In the genomic region with DNA sequence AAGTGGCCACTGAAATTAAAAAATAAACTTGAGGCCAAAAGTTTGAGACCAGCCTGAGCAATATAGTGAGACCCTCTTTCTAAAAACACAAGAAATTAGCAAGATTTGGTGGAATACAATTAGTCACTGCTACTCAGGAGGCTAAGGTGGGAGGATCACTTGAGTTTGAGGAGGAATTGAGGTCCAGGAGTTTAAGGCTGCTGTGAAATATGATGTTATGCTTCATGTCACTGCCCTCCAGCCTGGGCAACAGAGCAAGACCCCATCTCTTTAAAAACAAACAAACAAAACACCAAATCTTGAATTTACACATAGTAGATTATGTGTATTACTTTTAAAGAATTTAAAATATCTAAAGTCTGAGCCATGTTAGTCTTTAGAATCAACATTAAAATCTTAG, we compare ENCODE assay signal across 30 cellular contexts.
"Had no signal": no experiment of that assay in that cellular context is flagged by ENCODE, and none has a peak within 500 bp of the region (broad histone marks: within the 10 kb centered on the region; RNA-seq: fewer than 3 reads in every experiment).

No MANE protein-coding gene starts in this region.

- H3K27me3 ChIP-seq: esophagus muscularis mucosa, foreskin keratinocyte, gastroesophageal sphincter, heart left ventricle, neural progenitor cell, right atrium auricular region, sigmoid colon, testis, tibial artery had no signal

- H3K27ac Mint-ChIP-seq: immature natural killer cell; mesothelial cell of epicardium; naive B cell; nephron; neural progenitor cell; stimulated activated memory B cell treated with anti-CD40 and anti-IgM and Interleukin-4, amounts not matched to agents 10 μg/mL and 1 μg/mL and 100 μg/mL, for 72 hours had no signal

- DNase-seq: dermis blood vessel endothelial cell; effector memory CD4-positive, alpha-beta T cell; heart left ventricle; hippocampal formation; immature natural killer cell; kidney; mesenchymal stem cell; naive B cell; sigmoid colon; stimulated activated CD4-positive, alpha-beta T cell treated with anti-CD3 and anti-CD28 coated beads, Interleukin-2, amount 100 ng/mL, for 24 hours; stimulated activated CD4-positive, alpha-beta T cell treated with anti-CD3 and anti-CD28 coated beads, Interleukin-4, amount 100 ng/mL, for 4 hours; stimulated activated naive CD8-positive, alpha-beta T cell treated with anti-CD3 and anti-CD28 coated beads, Interleukin-15, Interleukin-2, amounts not matched to agents 100 U/mL and 50 U/mL, for 24 hours; substantia nigra; tibial artery had no signal

- H3K9ac ChIP-seq: neural progenitor cell had no signal

- H3K4me2 ChIP-seq: neural progenitor cell had no signal

- H3K4me3 ChIP-seq: coronary artery, esophagus muscularis mucosa, gastroesophageal sphincter, heart left ventricle, lung, mucosa of descending colon, neural progenitor cell, prostate gland, right atrium auricular region, sigmoid colon, testis, tibial artery had no signal

- H3K36me3 ChIP-seq: esophagus muscularis mucosa, gastroesophageal sphincter, heart left ventricle, neural progenitor cell, prostate gland, right atrium auricular region, sigmoid colon, tibial artery had no signal

- H3K4me1 Mint-ChIP-seq: neural progenitor cell; stimulated activated memory B cell treated with anti-CD40 and anti-IgM and Interleukin-4, amounts not matched to agents 10 μg/mL and 1 μg/mL and 100 μg/mL, for 72 hours had no signal

- H3K4me1 ChIP-seq: esophagus muscularis mucosa, foreskin keratinocyte, neural progenitor cell, prostate gland, sigmoid colon, testis, tibial artery had no signal

- H3K27ac ChIP-seq: coronary artery, esophagus muscularis mucosa, foreskin keratinocyte, gastroesophageal sphincter, heart left ventricle, neural progenitor cell, prostate gland, right atrium auricular region, sigmoid colon, testis, tibial artery had no signal

- ATAC-seq: foreskin keratinocyte; gastroesophageal sphincter; heart left ventricle; left lobe of liver; stimulated activated memory B cell treated with anti-CD40 and anti-IgM and Interleukin-4, amounts not matched to agents 10 μg/mL and 1 μg/mL and 100 μg/mL, for 72 hours; stimulated activated naive CD8-positive, alpha-beta T cell treated with anti-CD3 and anti-CD28 coated beads, Interleukin-15, Interleukin-2, amounts not matched to agents 100 U/mL and 50 U/mL, for 24 hours had no signal

- H2AFZ ChIP-seq: neural progenitor cell had no signal

- FAIRE-seq: endothelial cell of umbilical vein, kidney had no signal

- H3K27me3 Mint-ChIP-seq: stimulated activated memory B cell treated with anti-CD40 and anti-IgM and Interleukin-4, amounts not matched to agents 10 μg/mL and 1 μg/mL and 100 μg/mL, for 72 hours; type B pancreatic cell had no signal

- H3K36me3 Mint-ChIP-seq: immature natural killer cell; mesothelial cell of epicardium; naive B cell; neural progenitor cell; stimulated activated memory B cell treated with anti-CD40 and anti-IgM and Interleukin-4, amounts not matched to agents 10 μg/mL and 1 μg/mL and 100 μg/mL, for 72 hours; type B pancreatic cell had no signal

- H3K4me3 Mint-ChIP-seq: immature natural killer cell; mesothelial cell of epicardium; naive B cell; nephron; neural progenitor cell; stimulated activated memory B cell treated with anti-CD40 and anti-IgM and Interleukin-4, amounts not matched to agents 10 μg/mL and 1 μg/mL and 100 μg/mL, for 72 hours; type B pancreatic cell had no signal

- H3K9me3 ChIP-seq: esophagus muscularis mucosa, gastroesophageal sphincter, heart left ventricle, mucosa of descending colon, prostate gland, right atrium auricular region, sigmoid colon, testis, tibial artery had no signal

- H3K9me3 Mint-ChIP-seq: mesothelial cell of epicardium; naive B cell; nephron; neural progenitor cell; stimulated activated memory B cell treated with anti-CD40 and anti-IgM and Interleukin-4, amounts not matched to agents 10 μg/mL and 1 μg/mL and 100 μg/mL, for 72 hours; type B pancreatic cell had no signal
